In genomic region chr15:55237219-55238130, GRCh38 we compare ENCODE assay signal across 1 cellular context.
TF ChIP-seq lines count a peak whose summit lies in the region.

No MANE protein-coding gene starts in this region.

TF ChIP-seq in K562, 482 proteins besides CTCF, POLR2A, EP300 and RAD21 (continued from another document and continues in another):
- TF ChIP-seq ZNF347 (CRISPR knock-in tag; IDR thresholded peaks at IDR 0.05; ENCODE audit: low read depth) (no peak), UBTF (IDR thresholded peaks at IDR 0.05; ENCODE audit: borderline replicate concordance in 1 of 2, low read depth in 2 of 2, low read length in 2 of 2) (0 out of 4 replicates have a peak, but pooled peaks of 1 of the 2 experiments have one; percentile 25), RREB1 (CRISPR knock-in tag; IDR thresholded peaks at IDR 0.05) (no peak), DLX4 (CRISPR knock-in tag; IDR thresholded peaks at IDR 0.05) (no peak), LCOR (CRISPR knock-in tag; IDR thresholded peaks at IDR 0.05) (0 out of 2 replicates have a peak, but pooled peaks have one; percentile 30), TAF15 (IDR thresholded peaks at IDR 0.05; ENCODE audit: low read depth, low read length) (no peak), NR2C2 (CRISPR knock-in tag; IDR thresholded peaks at IDR 0.05) (no peak), NR2C2 (tag; IDR thresholded peaks at IDR 0.05) (peak; percentile 29; the same call in 1 of the 2 replicates), FOXM1 (IDR thresholded peaks at IDR 0.05; ENCODE audit: low read depth) (peak; percentile 89), FOXM1 (CRISPR knock-in tag; IDR thresholded peaks at IDR 0.05; ENCODE audit: low read depth) (no peak), ZNF263 (CRISPR knock-in tag; IDR thresholded peaks at IDR 0.05; ENCODE audit: borderline replicate concordance) (no peak), SLC30A9 (CRISPR knock-in tag; IDR thresholded peaks at IDR 0.05) (no peak), ZKSCAN8 (CRISPR knock-in tag; IDR thresholded peaks at IDR 0.05) (no peak), CHCHD3 (CRISPR knock-in tag; IDR thresholded peaks at IDR 0.05) (no peak), ETS2 (tag; IDR thresholded peaks at IDR 0.05; ENCODE audit: borderline replicate concordance, poor library complexity, severe bottlenecking) (no peak), CHD2 (IDR thresholded peaks at IDR 0.05; ENCODE audit: low read depth, low read length) (no peak), LARP7 (IDR thresholded peaks at IDR 0.05) (no peak), MNT (conservative IDR thresholded peaks at IDR 0.05) (0 out of 4 replicates have a peak, but pooled peaks of 1 of the 2 experiments have one; percentile 33), ZNF124 (CRISPR knock-in tag; IDR thresholded peaks at IDR 0.05) (no peak), ELF4 (CRISPR knock-in tag; IDR thresholded peaks at IDR 0.05) (no peak), ZNF696 (CRISPR knock-in tag; conservative IDR thresholded peaks at IDR 0.05) (no peak), NFATC3 (IDR thresholded peaks at IDR 0.05) (0 out of 2 replicates have a peak, but pooled peaks have one; percentile 77), MTA3 (IDR thresholded peaks at IDR 0.05; ENCODE audit: borderline replicate concordance) (no peak), ZNF354B (CRISPR knock-in tag; IDR thresholded peaks at IDR 0.05) (no peak), ZC3H11A (IDR thresholded peaks at IDR 0.05; ENCODE audit: low read depth, low read length) (no peak), E2F3 (CRISPR knock-in tag; IDR thresholded peaks at IDR 0.05) (no peak), PML (IDR thresholded peaks at IDR 0.05; ENCODE audit: low read length) (peak; percentile 88), POLR3G (IDR thresholded peaks at IDR 0.05; ENCODE audit: extremely low read depth, insufficient read length, insufficient replicate concordance) (no peak), PREB (CRISPR knock-in tag; IDR thresholded peaks at IDR 0.05) (no peak), FUS (optimal IDR thresholded peaks at IDR 0.05; ENCODE audit: low read depth, low read length) (no peak), ATF4 (CRISPR knock-in tag; IDR thresholded peaks at IDR 0.05) (peak; percentile 79), HEY1 (CRISPR knock-in tag; IDR thresholded peaks at IDR 0.05; ENCODE audit: borderline replicate concordance) (no peak), ZHX1 (conservative IDR thresholded peaks at IDR 0.05; ENCODE audit: low read length) (no peak), MCM2 (IDR thresholded peaks at IDR 0.05; ENCODE audit: low read depth) (no peak), ZNF3 (CRISPR knock-in tag; IDR thresholded peaks at IDR 0.05) (no peak), ZNF449 (CRISPR knock-in tag; IDR thresholded peaks at IDR 0.05) (no peak), BRF2 (IDR thresholded peaks at IDR 0.05; ENCODE audit: borderline replicate concordance, insufficient read depth, insufficient read length) (no peak), ATF6 (CRISPR knock-in tag; IDR thresholded peaks at IDR 0.05) (no peak), GTF2A2 (tag; IDR thresholded peaks at IDR 0.05) (no peak; the same call in 1 of the 2 replicates), SMAD1 (IDR thresholded peaks at IDR 0.05; ENCODE audit: low read depth, low read length, partially characterized antibody) (no peak), EZH2 (IDR thresholded peaks at IDR 0.05; ENCODE audit: borderline replicate concordance, low read depth, low read length) (no peak), MTA2 (IDR thresholded peaks at IDR 0.05; ENCODE audit: low read depth) (peak; percentile 80), SUPT5H (IDR thresholded peaks at IDR 0.05) (0 out of 2 replicates have a peak, but pooled peaks have one; percentile 27), CSDE1 (IDR thresholded peaks at IDR 0.05) (no peak), SNRNP70 (optimal IDR thresholded peaks at IDR 0.05; ENCODE audit: low read depth, low read length) (no peak), KLF1 (tag; IDR thresholded peaks at IDR 0.05) (no peak), FOXK1 (CRISPR knock-in tag; IDR thresholded peaks at IDR 0.05; ENCODE audit: borderline replicate concordance) (no peak)
